In the genomic region with DNA sequence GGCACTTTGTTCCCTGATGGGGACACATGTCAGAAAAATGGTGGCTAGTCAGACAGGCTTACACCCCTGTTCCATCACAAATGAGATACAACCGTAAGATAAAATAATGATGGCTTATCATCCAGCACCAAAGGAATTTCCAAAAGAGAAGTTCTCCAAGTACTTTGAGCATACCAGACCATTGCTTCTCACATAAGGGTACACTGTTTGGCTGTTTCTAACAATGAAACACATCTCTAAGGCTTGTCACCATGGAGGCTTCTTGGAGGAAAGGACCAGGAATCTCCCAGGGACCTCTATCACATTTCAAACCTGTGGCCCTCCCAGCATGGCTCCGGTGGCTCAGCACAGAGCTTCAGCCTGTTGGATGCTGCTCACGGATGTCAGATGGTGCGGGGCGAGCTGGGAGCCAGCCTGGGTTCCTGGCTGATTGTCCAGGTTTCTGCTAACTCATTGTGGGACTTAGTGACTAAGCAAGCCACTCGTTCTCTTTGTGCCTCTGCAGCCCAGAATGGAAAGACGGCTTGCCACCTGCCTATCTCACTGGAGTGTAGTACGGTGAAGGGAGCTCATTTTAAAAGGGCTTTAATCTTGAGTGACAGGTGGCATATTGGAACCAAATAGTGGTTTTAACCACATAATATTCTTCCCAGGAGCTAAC, we compare ENCODE assay signal across 28 cellular contexts. TPM values are rescaled to one million over a fixed set of nuclear protein-coding genes. Genes with fewer than 3 reads are reported as not detected.
A peak's percentile ranks its signal among the peaks of the same experiment; 100 is the strongest.
DNase-seq lines count a peak whose midpoint lies in the region; ATAC-seq and TF ChIP-seq lines count a peak whose summit lies in the region.
"Had no signal": no experiment of that assay in that cellular context is flagged by ENCODE, and none has a peak within 500 bp of the region (broad histone marks: within the 10 kb centered on the region; RNA-seq: fewer than 3 reads in every experiment).

No MANE protein-coding gene starts in this region.

- peaks cover 3% of the 10 kb centered on the region for H3K9me3 Mint-ChIP-seq in neural progenitor cell
- H3K9me3 Mint-ChIP-seq: activated naive CD4-positive, alpha-beta T cell treated with anti-CD3 and anti-CD28 coated beads, Interleukin-2, amount 50 U/mL, for 72 hours; activated T-helper 1 cell treated with anti-CD3 and anti-CD28 coated beads, Interleukin-12 subunit alpha, Interleukin-12 subunit beta, Interleukin-2, Interleukin-4 antibody, amounts not matched to agents 30 ng/mL and 10 ng/mL and 1 ng/mL, durations not matched to agents 14 hours and 24 hours and 36 hours; H9; neural crest cell had no signal

- H3K79me2 ChIP-seq in neural progenitor cell (ENCODE audit: low read depth): no peaks in the 10 kb centered on the region
- H3K79me2 ChIP-seq: parathyroid adenoma had no signal

- H4K20me1 ChIP-seq in neural progenitor cell (ENCODE audit: low read depth): no peaks in the 10 kb centered on the region

- ATAC-seq in GM19035 (IDR thresholded peaks at IDR 0.05; ENCODE audit: unreplicated experiment): no peak
- ATAC-seq in left lobe of liver: no peak
- ATAC-seq: activated naive CD4-positive, alpha-beta T cell treated with anti-CD3 and anti-CD28 coated beads, Interleukin-2, amount 50 U/mL, for 72 hours; mucosa of descending colon; Panc1 had no signal

- no peak overlapping the region for H2AFZ ChIP-seq in neural progenitor cell (replicated peaks)
- H2AFZ ChIP-seq: parathyroid adenoma had no signal

- H3K9ac ChIP-seq in neural progenitor cell: no peak overlapping the region
- H3K9ac ChIP-seq: parathyroid adenoma had no signal

- H3K27ac ChIP-seq in neural progenitor cell: no peak overlapping the region
- H3K27ac ChIP-seq: coronary artery, heart left ventricle, parathyroid adenoma, right atrium auricular region, upper lobe of left lung had no signal

- H3F3A ChIP-seq in neural progenitor cell (ENCODE audit: low read depth): no peaks in the 10 kb centered on the region

- no peak overlapping the region for H3K27ac Mint-ChIP-seq in neural progenitor cell
- H3K27ac Mint-ChIP-seq: activated naive CD4-positive, alpha-beta T cell treated with anti-CD3 and anti-CD28 coated beads, Interleukin-2, amount 50 U/mL, for 72 hours; activated T-helper 1 cell treated with anti-CD3 and anti-CD28 coated beads, Interleukin-12 subunit alpha, Interleukin-12 subunit beta, Interleukin-2, Interleukin-4 antibody, amounts not matched to agents 30 ng/mL and 10 ng/mL and 1 ng/mL, durations not matched to agents 14 hours and 24 hours and 36 hours; H9 had no signal

- H3K36me3 ChIP-seq in neural progenitor cell: no peaks in the 10 kb centered on the region
- H3K36me3 ChIP-seq: heart left ventricle, right atrium auricular region, upper lobe of left lung had no signal

- no peaks in the 10 kb centered on the region for H3K9me3 ChIP-seq in neural progenitor cell (ENCODE audit: low read depth)
- H3K9me3 ChIP-seq: heart left ventricle, mucosa of descending colon, right atrium auricular region, upper lobe of left lung had no signal

- DNase-seq in activated effector memory CD4-positive, alpha-beta T cell treated with anti-CD3 and anti-CD28 coated beads, Interleukin-2, amount 50 U/mL, for 16 hours: peak; percentile 30
- no peak for DNase-seq in activated effector memory CD4-positive, alpha-beta T cell treated with Interleukin-2 at 50 U/mL for 16 hours
- DNase-seq in NCI-H2171 (lab: John Stamatoyannopoulos, UW) (peak; percentile 7), cerebellar nuclear complex (lab: John Stamatoyannopoulos, UW) (peak; percentile 32 to 34), neural progenitor cell (ENCODE audit: low spot score) (no peak), left lobe of liver (ENCODE audit: low spot score) (no peak)
- DNase-seq: activated CD4-positive, alpha-beta T cell treated with anti-CD3 and anti-CD28 coated beads, Interleukin-2, amount 50 U/mL, for 48 hours; effector memory CD4-positive, alpha-beta T cell; H9; heart left ventricle; IMR-90; mucosa of descending colon; NCI-H1105; NCI-H187 treated with DMSO at 0.1 percent for 48 hours; NCI-H510A treated with DMSO at 0.1 percent for 48 hours; SHP77 treated with DMSO at 0.1 percent for 48 hours; stimulated activated CD4-positive, alpha-beta T cell treated with anti-CD3 and anti-CD28 coated beads, Interleukin-2, amount 100 ng/mL, for 48 hours; T-helper 9 cell; upper lobe of left lung had no signal

- peaks cover 9% of the 10 kb centered on the region for H3K27me3 Mint-ChIP-seq in neural progenitor cell (ENCODE audit: insufficient read depth, low read depth)

- H3K4me2 ChIP-seq in neural progenitor cell: no peak overlapping the region

- no peaks in the 10 kb centered on the region for H3K36me3 Mint-ChIP-seq in neural progenitor cell
- H3K36me3 Mint-ChIP-seq: activated naive CD4-positive, alpha-beta T cell treated with anti-CD3 and anti-CD28 coated beads, Interleukin-2, amount 50 U/mL, for 72 hours had no signal

- TF ChIP-seq CTCF in neural progenitor cell (IDR thresholded peaks at IDR 0.05): no peak

- no peak overlapping the region for H3K4me3 Mint-ChIP-seq in neural progenitor cell
- H3K4me3 Mint-ChIP-seq: activated T-helper 1 cell treated with anti-CD3 and anti-CD28 coated beads, Interleukin-12 subunit alpha, Interleukin-12 subunit beta, Interleukin-2, Interleukin-4 antibody, amounts not matched to agents 30 ng/mL and 10 ng/mL and 1 ng/mL, durations not matched to agents 14 hours and 24 hours and 36 hours; H9; neural crest cell had no signal

- no peaks in the 10 kb centered on the region for H3K4me1 ChIP-seq in neural progenitor cell
- H3K4me1 ChIP-seq: heart left ventricle, parathyroid adenoma, right atrium auricular region had no signal

- peaks cover 3% of the 10 kb centered on the region for H3K4me1 Mint-ChIP-seq in neural progenitor cell

- H3K27me3 ChIP-seq in neural progenitor cell: no peaks in the 10 kb centered on the region
- H3K27me3 ChIP-seq: right atrium auricular region, upper lobe of left lung had no signal

- H3K4me3 ChIP-seq in neural progenitor cell: no peak overlapping the region
- H3K4me3 ChIP-seq: coronary artery, heart left ventricle, lung, mucosa of descending colon, right atrium auricular region, upper lobe of left lung had no signal

RNA-seq across cellular contexts. Expression of a gene that starts 54.5 kb away (rescaled TPM):
- total RNA-seq in neural progenitor cell (ENCODE audit: low replicate concordance): 3.0 and 4.8 TPM in 2 replicates
- 0.28 TPM for total RNA-seq in left lobe of liver

Comparison
In these comparisons a context has a peak if more than half of its experiments do, and no peak if none do; other contexts are left out.
1. DNase-seq: peak in activated effector memory CD4-positive, alpha-beta T cell treated with anti-CD3 and anti-CD28 coated beads, Interleukin-2, amount 50 U/mL, for 16 hours (single experiment), NCI-H2171 (single experiment) and cerebellar nuclear complex (2 of 2); none in activated effector memory CD4-positive, alpha-beta T cell treated with Interleukin-2 at 50 U/mL for 16 hours (single experiment), neural progenitor cell (single experiment) and left lobe of liver (single experiment).